9 cellular contexts compared by ENCODE assay signal in the genomic region with DNA sequence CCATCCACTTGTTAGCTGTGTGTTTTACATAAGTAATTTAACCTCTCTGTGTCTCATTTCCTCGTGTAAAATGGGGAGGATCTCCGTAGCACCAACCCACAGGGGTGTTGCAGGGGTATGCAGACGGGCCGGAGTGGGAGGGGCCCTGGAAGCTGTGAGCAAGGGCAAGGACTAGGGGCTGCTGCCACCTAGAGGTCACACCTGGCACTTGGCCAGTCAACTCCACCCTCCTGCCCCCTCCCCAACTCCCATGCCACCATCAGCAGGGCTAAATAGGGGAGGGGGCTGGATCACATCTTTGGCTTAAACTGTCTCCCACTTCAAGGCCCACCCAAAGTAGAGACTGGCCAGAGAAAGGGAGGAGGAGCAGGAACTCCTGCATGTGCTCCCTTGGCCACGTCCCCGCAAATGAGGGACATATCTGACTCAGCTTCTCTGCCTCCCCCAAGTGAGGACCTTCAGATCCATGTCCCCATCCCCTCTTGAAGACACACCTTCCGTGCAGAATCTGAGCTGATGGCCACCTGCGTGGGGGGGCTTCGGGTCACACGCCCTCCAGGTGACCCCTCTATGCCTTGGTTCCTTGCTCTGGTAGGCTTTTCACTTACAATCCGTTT. TPM values are rescaled to one million over a fixed set of nuclear protein-coding genes. Genes with fewer than 3 reads are reported as not detected.
A peak's percentile ranks its signal among the peaks of the same experiment; 100 is the strongest.
DNase-seq lines count a peak whose midpoint lies in the region; ATAC-seq and TF ChIP-seq lines count a peak whose summit lies in the region.
"Had no signal": no experiment of that assay in that cellular context is flagged by ENCODE, and none has a peak within 500 bp of the region (broad histone marks: within the 10 kb centered on the region; RNA-seq: fewer than 3 reads in every experiment).

No MANE protein-coding gene starts in this region.

- no peak overlapping the region for H4K8ac ChIP-seq in trophoblast cell (ENCODE audit: low read depth, low read length)

- TF ChIP-seq CTCF in GM12874 (IDR thresholded peaks at IDR 0.05; ENCODE audit: insufficient read depth, low read depth, low read length) (peak; percentile 94), foreskin keratinocyte (conservative IDR thresholded peaks at IDR 0.05) (peak; percentile 83), upper lobe of right lung (IDR thresholded peaks at IDR 0.05) (peak; percentile 77)

- H3K27ac ChIP-seq in foreskin keratinocyte (no peak overlapping the region), trophoblast cell (ENCODE audit: low read depth, low read length) (no peak overlapping the region), upper lobe of right lung (peak overlapping the region; percentile 95)

- H3K4me1 ChIP-seq in foreskin keratinocyte (peaks cover 29% of the 10 kb centered on the region), trophoblast cell (ENCODE audit: control insufficient read depth in 1 of 2, insufficient read depth in 2 of 2, low read length in 2 of 2) (peaks cover 32 to 33% of the 10 kb centered on the region in 2 experiments), upper lobe of right lung (peaks cover 91% of the 10 kb centered on the region)

- H3K79me2 ChIP-seq in trophoblast cell (ENCODE audit: control insufficient read depth, insufficient read depth, low read length, poor library complexity) = peaks cover 3% of the 10 kb centered on the region

- H3K14ac ChIP-seq in trophoblast cell (ENCODE audit: low read length) = no peak overlapping the region

- no peak overlapping the region for H2AFZ ChIP-seq in trophoblast cell (ENCODE audit: insufficient read depth, low read length, poor library complexity)

- no peak overlapping the region for H3K23ac ChIP-seq in trophoblast cell (ENCODE audit: low read length)

- no peak overlapping the region for H3K4ac ChIP-seq in trophoblast cell (ENCODE audit: low read depth, low read length)

- DNase-seq in HuH-7 (ENCODE audit: low spot score) (peak; percentile 93), SHP77 (lab: John Stamatoyannopoulos, UW) (peak; percentile 49 to 82), foreskin keratinocyte (no peak), trophoblast cell (peak; percentile 38 to 66), upper lobe of right lung (peak; percentile 89)
- peak; percentile 59 for DNase-seq in activated effector memory CD4-positive, alpha-beta T cell treated with Interleukin-2 at 50 U/mL for 16 hours

- no peak overlapping the region for H2BK5ac ChIP-seq in trophoblast cell (ENCODE audit: low read depth, low read length, poor library complexity)

- no peak overlapping the region for H2AK5ac ChIP-seq in trophoblast cell (ENCODE audit: low read length)

- no peak overlapping the region for H3K9ac ChIP-seq in trophoblast cell (ENCODE audit: low read length)

- no peaks in the 10 kb centered on the region for H3K27me3 ChIP-seq in foreskin keratinocyte
- H3K27me3 ChIP-seq in trophoblast cell (ENCODE audit: insufficient read depth, low read length) = no peaks in the 10 kb centered on the region
- no peaks in the 10 kb centered on the region for H3K27me3 ChIP-seq in upper lobe of right lung

- H2BK120ac ChIP-seq in trophoblast cell (ENCODE audit: insufficient read depth, low read length, poor library complexity) = no peak overlapping the region

- H4K91ac ChIP-seq in trophoblast cell (ENCODE audit: low read depth, low read length) = no peak overlapping the region

- H2BK12ac ChIP-seq in trophoblast cell (ENCODE audit: low read length) = no peak overlapping the region

- H3K36me3 ChIP-seq in trophoblast cell (ENCODE audit: control insufficient read depth in 1 of 2, insufficient read depth in 2 of 2, low read length in 2 of 2) (no peaks in the 10 kb centered on the region), upper lobe of right lung (peaks cover 16% of the 10 kb centered on the region)

- intact Hi-C loops in upper lobe of right lung (cut with DNase I) = no loop called here

- H3K18ac ChIP-seq in trophoblast cell (ENCODE audit: low read length) = no peak overlapping the region

- H3K9me3 ChIP-seq in trophoblast cell (ENCODE audit: insufficient read depth, low read depth, low read length) = no peaks in the 10 kb centered on the region
- no peaks in the 10 kb centered on the region for H3K9me3 ChIP-seq in upper lobe of right lung

- H4K12ac ChIP-seq in trophoblast cell (ENCODE audit: low read depth, low read length) = no peak overlapping the region

- H3K79me1 ChIP-seq in trophoblast cell (ENCODE audit: low read length) = peaks cover 23% of the 10 kb centered on the region

- peak; percentile 15 for ATAC-seq in foreskin keratinocyte
- ATAC-seq in upper lobe of right lung = peak; percentile 52
- no peak for ATAC-seq in GM18870 (IDR thresholded peaks at IDR 0.05; ENCODE audit: unreplicated experiment)

- H3K4me3 ChIP-seq in trophoblast cell (ENCODE audit: low read depth, low read length) (no peak overlapping the region), upper lobe of right lung (no peak overlapping the region)

- WGBS in trophoblast cell (ENCODE audit: extremely low coverage, insufficient coverage, insufficient read length) = no CpG with 5 or more reads among the region's 11 CpGs

- no peak overlapping the region for H3K4me2 ChIP-seq in trophoblast cell (ENCODE audit: low read length)

RNA-seq across cellular contexts. Expression of a gene that starts 2.6 kb away (rescaled TPM):
- 48.7 and 61.7 TPM in 2 replicates for total RNA-seq in foreskin keratinocyte
- polyA plus RNA-seq in foreskin keratinocyte = 21.3 and 25.0 TPM in 2 replicates
- 0.15 and 0.31 TPM in 2 replicates for polyA plus RNA-seq in trophoblast cell (2013)
- 72.5 TPM for total RNA-seq in upper lobe of right lung

RNA-seq across cellular contexts. Expression of a gene that starts 12.7 kb away (rescaled TPM):
- total RNA-seq in foreskin keratinocyte (not detected in 2 replicates), upper lobe of right lung (not detected)
- polyA plus RNA-seq in foreskin keratinocyte = not detected in 2 replicates
- not detected in 2 replicates for polyA plus RNA-seq in trophoblast cell (2013)
- total RNA-seq: pulmonary artery endothelial cell had no signal

RNA-seq across cellular contexts. Expression of a gene that starts 14.7 kb away (rescaled TPM):
- total RNA-seq in foreskin keratinocyte = 15.0 and 17.8 TPM in 2 replicates
- 16.2 and 19.1 TPM in 2 replicates for polyA plus RNA-seq in foreskin keratinocyte
- polyA plus RNA-seq in trophoblast cell (2013) = 35.8 and 37.5 TPM in 2 replicates
- total RNA-seq in upper lobe of right lung = 39.5 TPM

RNA-seq across cellular contexts. Expression of a gene that starts 19.9 kb away (rescaled TPM):
- total RNA-seq in foreskin keratinocyte = 0.65 and 1.5 TPM in 2 replicates
- 1.9 and 6.6 TPM in 2 replicates for polyA plus RNA-seq in foreskin keratinocyte
- polyA plus RNA-seq in trophoblast cell (2013) = 0.34 and 0.35 TPM in 2 replicates
- 6.5 TPM for total RNA-seq in upper lobe of right lung

RNA-seq across cellular contexts. Expression of a gene that starts 30.4 kb away (rescaled TPM):
- total RNA-seq in foreskin keratinocyte (1.5 and 1.7 TPM in 2 replicates), upper lobe of right lung (61.2 TPM)
- polyA plus RNA-seq in foreskin keratinocyte = 1.6 and 2.2 TPM in 2 replicates
- 1.1 and 1.5 TPM in 2 replicates for polyA plus RNA-seq in trophoblast cell (2013)

Comparison
In these comparisons a context has a peak if more than half of its experiments do, and no peak if none do; other contexts are left out.
1. DNase-seq: peak in HuH-7 (single experiment), SHP77 (2 of 2), activated effector memory CD4-positive, alpha-beta T cell treated with Interleukin-2 at 50 U/mL for 16 hours (single experiment), trophoblast cell (2 of 2) and upper lobe of right lung (single experiment); none in foreskin keratinocyte (0 of 2).
2. Peak in every context shown above with its lines, with median percentiles within 50 percentile points of each other: CTCF ChIP-seq.